In genomic region chr7:107505997-107506682, GRCh38 we compare ENCODE assay signal across 8 cellular contexts. TPM values are rescaled to one million over a fixed set of nuclear protein-coding genes. Genes with fewer than 3 reads are reported as not detected.
DNase-seq lines count a peak whose midpoint lies in the region; ATAC-seq lines count a peak whose summit lies in the region.

No MANE protein-coding gene starts in this region.

- ATAC-seq in left colon, result peak; percentile 84
- ATAC-seq in GM21526 (IDR thresholded peaks at IDR 0.05; ENCODE audit: low FRiP score, unreplicated experiment), result no peak
- no peak for ATAC-seq in HG03460 (IDR thresholded peaks at IDR 0.05; ENCODE audit: unreplicated experiment)

- DNase-seq in DMS 273 (lab: John Stamatoyannopoulos, UW; ENCODE audit: unreplicated experiment), result peak; percentile 90
- peak; percentile 32 for DNase-seq in NCI-H1092 treated with DMSO at 0.1 percent for 48 hours (lab: John Stamatoyannopoulos, UW)
- peak; percentile 96 for DNase-seq in SW480 (ENCODE audit: low spot score)
- peak; percentile 74 to 80 for DNase-seq in left colon
- DNase-seq in cortex of kidney (lab: John Stamatoyannopoulos, UW), result no peak
- DNase-seq in SW 1271 (lab: John Stamatoyannopoulos, UW), result no peak

- intact Hi-C loops in left colon (cut with DNase I, micrococcal nuclease), result no loop called here

RNA-seq across cellular contexts. Expression of gene GPR22, which starts 36.3 kb away (rescaled TPM):
- total RNA-seq in left colon, result not detected

RNA-seq across cellular contexts. Expression of gene COG5, which starts 57.6 kb away (rescaled TPM):
- total RNA-seq in left colon, result 10 to 100 TPM; 39.7 to 45.8 TPM

RNA-seq across cellular contexts. Expression of gene DUS4L, which starts 57.6 kb away (rescaled TPM):
- total RNA-seq in left colon, result 1 to 10 TPM; 5.6 to 6.7 TPM

Comparison
In these comparisons a context has a peak if more than half of its experiments do, and no peak if none do; other contexts are left out.
1. DNase-seq: peak in DMS 273 (single experiment), NCI-H1092 treated with DMSO at 0.1 percent for 48 hours (single experiment), SW480 (single experiment) and left colon (2 of 2); none in cortex of kidney (single experiment) and SW 1271 (0 of 2).